Comparison of ENCODE assay signal across 17 cellular contexts in the genomic region with DNA sequence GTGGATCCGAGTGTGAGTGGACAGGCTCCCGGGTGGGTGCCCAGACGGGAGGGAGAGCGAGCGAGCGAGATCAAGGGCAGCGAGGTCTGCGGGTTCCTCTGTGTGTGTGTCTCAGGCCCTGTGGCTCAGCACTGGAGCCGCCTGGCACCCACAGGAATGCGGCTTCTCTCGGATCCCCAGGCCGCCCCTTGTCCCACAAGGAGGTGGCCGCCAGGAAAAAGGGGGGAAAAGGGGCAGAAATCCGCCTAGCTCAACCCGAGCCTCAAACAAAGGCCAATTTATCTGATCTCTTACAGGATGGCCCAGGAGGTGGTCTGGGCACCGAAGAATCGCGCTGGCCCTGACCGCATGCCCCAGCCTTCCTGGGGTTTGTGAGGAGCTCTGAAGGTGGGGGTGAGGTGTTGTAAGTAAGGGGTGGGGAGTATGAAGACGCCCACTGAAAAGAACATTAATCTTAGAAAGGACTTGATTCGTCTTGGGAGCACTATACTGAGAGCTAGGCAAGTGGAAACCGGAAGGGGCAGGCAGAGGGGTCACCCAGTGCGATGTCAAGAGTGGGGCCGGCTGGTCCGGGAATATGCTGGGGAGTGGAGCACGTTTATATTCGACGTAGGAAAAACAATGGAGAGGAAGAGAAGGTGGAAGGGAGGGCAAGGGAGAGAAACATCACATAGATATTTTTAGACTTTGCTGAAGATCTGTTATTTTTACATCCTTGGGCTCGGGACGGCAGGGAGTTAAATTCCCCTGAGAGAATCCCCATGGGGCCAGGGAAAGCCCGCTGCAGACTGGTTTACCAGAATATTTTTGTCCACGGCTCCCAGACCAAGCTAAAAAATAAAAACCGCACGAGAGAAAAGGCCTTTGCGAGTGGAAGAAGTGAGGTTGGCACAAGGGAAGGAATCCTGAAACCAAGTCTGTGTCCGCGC. TPM values are rescaled to one million over a fixed set of nuclear protein-coding genes. Genes with fewer than 3 reads are reported as not detected.
DNase-seq lines count a peak whose midpoint lies in the region; ATAC-seq and TF ChIP-seq lines count a peak whose summit lies in the region.
"Had no signal": no experiment of that assay in that cellular context is flagged by ENCODE, and none has a peak within 500 bp of the region (broad histone marks: within the 10 kb centered on the region; RNA-seq: fewer than 3 reads in every experiment).

No MANE protein-coding gene starts in this region.

- H3K9me3 ChIP-seq in BLaER1, result peaks cover 51% of the 10 kb centered on the region
- no peaks in the 10 kb centered on the region for H3K9me3 ChIP-seq in neuronal stem cell (replicated peaks in 1 of 2; ENCODE audit: control insufficient read depth in 2 of 2, insufficient read depth in 1 of 2, low read depth in 1 of 2, low read length in 2 of 2)
- no peaks in the 10 kb centered on the region for H3K9me3 ChIP-seq in thyroid gland

- no peaks in the 10 kb centered on the region for H3K36me3 ChIP-seq in BLaER1
- H3K36me3 ChIP-seq in neuronal stem cell (replicated peaks in 1 of 2; ENCODE audit: control insufficient read depth in 2 of 2, insufficient read depth in 2 of 2, low read length in 2 of 2), result no peaks in the 10 kb centered on the region
- H3K36me3 ChIP-seq in thyroid gland, result no peaks in the 10 kb centered on the region

- no peak overlapping the region for H2BK12ac ChIP-seq in neuronal stem cell (ENCODE audit: low read length)

- H2AK5ac ChIP-seq in neuronal stem cell (ENCODE audit: low read depth, low read length), result peak overlapping the region; percentile 97

- no CpG with 5 or more reads among the region's 37 CpGs for WGBS in neuronal stem cell (ENCODE audit: extremely low coverage in 2 of 2, insufficient read length in 2 of 2, insufficient replicate concordance in 1 of 2), 2 donors
- WGBS in thyroid gland, 2 donors, result 9 to 17% methylated on average over 26 to 37 of the region's 37 CpGs

- H3K14ac ChIP-seq in neuronal stem cell (ENCODE audit: low read length), result peak overlapping the region; percentile 49

- no peak overlapping the region for H3K4ac ChIP-seq in neuronal stem cell (ENCODE audit: low read length)

- no peak overlapping the region for H3K27ac ChIP-seq in BLaER1
- H3K27ac ChIP-seq in neuronal stem cell (replicated peaks; ENCODE audit: low read length), result no peak overlapping the region
- no peak overlapping the region for H3K27ac ChIP-seq in thyroid gland
- H3K27ac ChIP-seq: RWPE1 had no signal

- peak overlapping the region; percentile 40 for H2BK15ac ChIP-seq in neuronal stem cell (ENCODE audit: low read length)

- no peak overlapping the region for H4K91ac ChIP-seq in neuronal stem cell (ENCODE audit: low read depth, low read length, poor library complexity)

- H3K18ac ChIP-seq in neuronal stem cell (ENCODE audit: low read length), result peak overlapping the region; percentile 88

- 0 out of 2 replicates have a peak overlapping the region, but pooled peaks have one; percentile 24 for H3K4me3 ChIP-seq in BLaER1
- peak overlapping the region in 1 of 2 donors; percentile 72 for H3K4me3 ChIP-seq in neuronal stem cell (ENCODE audit: low read length in 2 of 2)
- H3K4me3 ChIP-seq in thyroid gland (replicated peaks in 1 of 3), result no peak overlapping the region

- no peak for TF ChIP-seq CTCF in endothelial cell (IDR thresholded peaks at IDR 0.05; ENCODE audit: unreplicated experiment)
- no peak for TF ChIP-seq CTCF in thyroid gland (IDR thresholded peaks at IDR 0.05)

- peaks cover 38% of the 10 kb centered on the region for H3K27me3 Mint-ChIP-seq in endothelial cell (ENCODE audit: unreplicated experiment)

- DNase-seq in HT1080 (ENCODE audit: low read depth) (peak; percentile 13), endothelial cell (ENCODE audit: low spot score) (no peak), neuronal stem cell (ENCODE audit: low spot score) (peak; percentile 8), NCI-H2227 (lab: John Stamatoyannopoulos, UW; ENCODE audit: unreplicated experiment) (no peak), thyroid gland (no peak)
- no peak for DNase-seq in stimulated activated naive CD8-positive, alpha-beta T cell treated with anti-CD3 and anti-CD28 coated beads, Interleukin-15, Interleukin-2, amounts not matched to agents 100 U/mL and 50 U/mL, for 24 hours
- DNase-seq: activated CD4-positive, alpha-beta memory T cell treated with anti-CD3 and anti-CD28 coated beads, Interleukin-2, amount 10 ng/mL, durations not matched to agents 7 days and 5 days; activated effector memory CD4-positive, alpha-beta T cell treated with anti-CD3 and anti-CD28 coated beads, Interleukin-2, amount 50 U/mL, for 16 hours; CD4-positive, CD25-positive, alpha-beta regulatory T cell; foreskin melanocyte; kidney glomerular epithelial cell; T1000 had no signal

- H3K4me1 ChIP-seq in BLaER1 (peaks cover 11% of the 10 kb centered on the region), neuronal stem cell (ENCODE audit: control insufficient read depth in 2 of 2, insufficient read depth in 1 of 2, low read depth in 1 of 2, low read length in 2 of 2) (peaks cover 2 to 13% of the 10 kb centered on the region in 2 donors), thyroid gland (peaks cover 12 to 33% of the 10 kb centered on the region in 2 donors)

- H3K9ac ChIP-seq in BLaER1 (no peak overlapping the region), neuronal stem cell (ENCODE audit: low read depth, low read length, poor library complexity) (peak overlapping the region; percentile 78)

- peaks cover 44% of the 10 kb centered on the region for H3K4me1 Mint-ChIP-seq in endothelial cell (ENCODE audit: unreplicated experiment)

- H2BK120ac ChIP-seq in neuronal stem cell (ENCODE audit: low read depth, low read length), result peak overlapping the region; percentile 28

- H3K9me3 Mint-ChIP-seq in endothelial cell (ENCODE audit: unreplicated experiment), result no peaks in the 10 kb centered on the region
- H3K9me3 Mint-ChIP-seq: activated CD4-positive, alpha-beta memory T cell treated with anti-CD3 and anti-CD28 coated beads, Interleukin-2, amount 10 ng/mL, durations not matched to agents 7 days and 5 days had no signal

- no peak for TF ChIP-seq POLR2A in thyroid gland (IDR thresholded peaks at IDR 0.05)

- peak overlapping the region; percentile 53 for H3K4me3 Mint-ChIP-seq in endothelial cell (ENCODE audit: unreplicated experiment)
- H3K4me3 Mint-ChIP-seq: activated CD4-positive, alpha-beta memory T cell treated with anti-CD3 and anti-CD28 coated beads, Interleukin-2, amount 10 ng/mL, durations not matched to agents 7 days and 5 days had no signal

- peak overlapping the region; percentile 92 for H3K23ac ChIP-seq in neuronal stem cell (ENCODE audit: low read depth, low read length, poor library complexity)

- 0 out of 2 replicates have a peak, but pooled peaks cover 5% of the 10 kb centered on the region for H4K20me1 ChIP-seq in BLaER1

- no peak overlapping the region for H4K8ac ChIP-seq in neuronal stem cell (ENCODE audit: low read depth, low read length)

- intact Hi-C loops in thyroid gland (cut with DNase I), result no loop called here

- H2BK5ac ChIP-seq in neuronal stem cell (ENCODE audit: low read length), result peak overlapping the region; percentile 93

- no peak for ATAC-seq in HG03045 (IDR thresholded peaks at IDR 0.05; ENCODE audit: unreplicated experiment)
- no peak for ATAC-seq in stimulated activated naive CD8-positive, alpha-beta T cell treated with anti-CD3 and anti-CD28 coated beads, Interleukin-15, Interleukin-2, amounts not matched to agents 100 U/mL and 50 U/mL, for 24 hours

- peak overlapping the region; percentile 73 for H3K4me2 ChIP-seq in BLaER1
- peak overlapping the region; percentile 87 for H3K4me2 ChIP-seq in neuronal stem cell (ENCODE audit: insufficient read depth, low read length, poor library complexity, severe bottlenecking)

- H3K27me3 ChIP-seq in BLaER1 (peaks cover 100% of the 10 kb centered on the region), neuronal stem cell (ENCODE audit: control insufficient read depth in 3 of 3, insufficient read depth in 3 of 3, low read depth in 1 of 3, low read length in 3 of 3) (peaks cover 47 to 100% (median 98%) of the 10 kb centered on the region in 3 experiments), thyroid gland (peaks cover 36% of the 10 kb centered on the region)

- peak overlapping the region; percentile 76 for H2AFZ ChIP-seq in neuronal stem cell (ENCODE audit: low read length)

- peaks cover 5% of the 10 kb centered on the region for H3K79me1 ChIP-seq in neuronal stem cell (ENCODE audit: low read depth, low read length)

- no peak overlapping the region for H3K27ac Mint-ChIP-seq in endothelial cell (ENCODE audit: unreplicated experiment)
- H3K27ac Mint-ChIP-seq: activated CD4-positive, alpha-beta memory T cell treated with anti-CD3 and anti-CD28 coated beads, Interleukin-2, amount 10 ng/mL, durations not matched to agents 7 days and 5 days; CD4-positive, CD25-positive, alpha-beta regulatory T cell had no signal

- no peaks in the 10 kb centered on the region for H3K36me3 Mint-ChIP-seq in endothelial cell (ENCODE audit: low read depth, unreplicated experiment)

RNA-seq across cellular contexts. Expression of a gene that starts 7.2 kb away (rescaled TPM):
- 0.23 and 1.3 TPM in 2 replicates for total RNA-seq in HT1080 (2014; rRNA removed; shearing (Covaris generic))
- 2.1 and 2.3 TPM in 2 replicates for polyA plus RNA-seq in HT1080 (2015; cell fraction: cytosol; rRNA removed)
- 1.8 and 4.2 TPM in 2 replicates for polyA plus RNA-seq in HT1080 (2015; cell fraction: nucleus; rRNA removed)
- total RNA-seq in endothelial cell (ENCODE audit: unreplicated experiment), result 0.18 TPM
- polyA plus RNA-seq in neuronal stem cell (2013, experiment 1 of 2), result 5.1 TPM
- polyA plus RNA-seq in neuronal stem cell (2013, experiment 2 of 2), result 4.3 TPM
- 1 to 10 TPM in 1 of 4 donors, under 1 TPM in 2, not detected in 1; 0.54 to 1.5 (median 0.67) TPM for total RNA-seq in thyroid gland
- total RNA-seq: activated CD4-positive, alpha-beta memory T cell treated with anti-CD3 and anti-CD28 coated beads, Interleukin-2, amount 10 ng/mL, durations not matched to agents 7 days and 5 days; CD4-positive, CD25-positive, alpha-beta regulatory T cell; G401; renal cortical epithelial cell had no signal
- polyA plus RNA-seq: CD4-positive, CD25-positive, alpha-beta regulatory T cell had no signal

RNA-seq across cellular contexts. Expression of a gene that starts 12.1 kb away (rescaled TPM):
- 0.45 and 0.80 TPM in 2 replicates for total RNA-seq in HT1080 (2014; rRNA removed; shearing (Covaris generic))
- 1.5 and 2.1 TPM in 2 replicates for polyA plus RNA-seq in HT1080 (2015; cell fraction: cytosol; rRNA removed)
- 4.2 and 6.5 TPM in 2 replicates for polyA plus RNA-seq in HT1080 (2015; cell fraction: nucleus; rRNA removed)
- total RNA-seq in endothelial cell (ENCODE audit: unreplicated experiment) (not detected), thyroid gland (under 1 TPM in 1 of 4 donors, not detected in 3; 0.81 TPM)
- 0.52 TPM for polyA plus RNA-seq in neuronal stem cell (2013, experiment 1 of 2)
- 0.66 TPM for polyA plus RNA-seq in neuronal stem cell (2013, experiment 2 of 2)
- total RNA-seq: activated CD4-positive, alpha-beta memory T cell treated with anti-CD3 and anti-CD28 coated beads, Interleukin-2, amount 10 ng/mL, durations not matched to agents 7 days and 5 days; CD4-positive, CD25-positive, alpha-beta regulatory T cell; G401; renal cortical epithelial cell had no signal
- polyA plus RNA-seq: CD4-positive, CD25-positive, alpha-beta regulatory T cell had no signal

Comparison
In these comparisons a context has a peak if more than half of its experiments do, and no peak if none do; other contexts are left out.
1. DNase-seq: peak in HT1080 (single experiment) and neuronal stem cell (single experiment); none in endothelial cell (single experiment), NCI-H2227 (single experiment), stimulated activated naive CD8-positive, alpha-beta T cell treated with anti-CD3 and anti-CD28 coated beads, Interleukin-15, Interleukin-2, amounts not matched to agents 100 U/mL and 50 U/mL, for 24 hours (single experiment) and thyroid gland (0 of 2).